11 cellular contexts compared by ENCODE assay signal in genomic region chr12:42296503-42297109, GRCh38. TPM values are rescaled to one million over a fixed set of nuclear protein-coding genes. Genes with fewer than 3 reads are reported as not detected.
A peak's percentile ranks its signal among the peaks of the same experiment; 100 is the strongest.
DNase-seq lines count a peak whose midpoint lies in the region; ATAC-seq and TF ChIP-seq lines count a peak whose summit lies in the region.
"Had no signal": no experiment of that assay in that cellular context is flagged by ENCODE, and none has a peak within 500 bp of the region (broad histone marks: within the 10 kb centered on the region; RNA-seq: fewer than 3 reads in every experiment).

No MANE protein-coding gene starts in this region.

- no peak overlapping the region for H3K27ac Mint-ChIP-seq in activated CD8-positive, alpha-beta T cell treated with anti-CD3 and anti-CD28 coated beads for 36 hours

- POLR2A ChIA-PET in activated CD8-positive, alpha-beta T cell treated with anti-CD3 and anti-CD28 coated beads for 36 hours (lab: Charles Lee): interaction anchor here (0.6 kb wide), 1 partner anchor 81 kb away, joined by 3 read pairs; no protein-coding TSS in a partner anchor

- H2AFZ ChIP-seq in mesenchymal stem cell (ENCODE audit: low read depth, low read length): no peak overlapping the region

- peaks cover 17% of the 10 kb centered on the region for H3K4me1 Mint-ChIP-seq in activated CD8-positive, alpha-beta T cell treated with anti-CD3 and anti-CD28 coated beads for 36 hours (ENCODE audit: low read depth)

- no peak overlapping the region for H2BK15ac ChIP-seq in mesenchymal stem cell (ENCODE audit: low read depth, poor library complexity, severe bottlenecking)

- peak; percentile 71 for TF ChIP-seq CTCF in activated CD8-positive, alpha-beta T cell treated with anti-CD3 and anti-CD28 coated beads for 36 hours (IDR thresholded peaks at IDR 0.05)

- no peak overlapping the region for H3K4me2 ChIP-seq in mesenchymal stem cell (ENCODE audit: low read length, poor library complexity, severe bottlenecking)

- H3K4ac ChIP-seq in mesenchymal stem cell (ENCODE audit: low read depth in 1 of 2, low read length in 2 of 2): no peak overlapping the region

- no peaks in the 10 kb centered on the region for H3K27me3 ChIP-seq in mesenchymal stem cell (ENCODE audit: control insufficient read depth in 1 of 2, insufficient read depth in 1 of 2, low read length in 2 of 2)

- H2BK12ac ChIP-seq in mesenchymal stem cell (ENCODE audit: low read length in 2 of 2): no peak overlapping the region

- no peak overlapping the region for H3K4me3 Mint-ChIP-seq in activated CD8-positive, alpha-beta T cell treated with anti-CD3 and anti-CD28 coated beads for 36 hours

- no peak overlapping the region for H3K27ac ChIP-seq in mesenchymal stem cell (ENCODE audit: low read length, poor library complexity, severe bottlenecking)

- intact Hi-C loops in activated CD8-positive, alpha-beta T cell treated with anti-CD3 and anti-CD28 coated beads for 36 hours (cut with micrococcal nuclease): no loop called here

- H3K36me3 ChIP-seq in mesenchymal stem cell (ENCODE audit: control insufficient read depth in 1 of 2, insufficient read depth in 2 of 2, low read depth in 1 of 2, low read length in 2 of 2): no peaks in the 10 kb centered on the region

- H3K79me1 ChIP-seq in mesenchymal stem cell (replicated peaks; ENCODE audit: low read length, poor library complexity, severe bottlenecking): no peaks in the 10 kb centered on the region

- H3K18ac ChIP-seq in mesenchymal stem cell (ENCODE audit: low read depth in 1 of 2, low read length in 2 of 2): no peak overlapping the region

- H3K27me3 Mint-ChIP-seq in activated CD8-positive, alpha-beta T cell treated with anti-CD3 and anti-CD28 coated beads for 36 hours: no peaks in the 10 kb centered on the region

- no peak overlapping the region for H3K4me3 ChIP-seq in Jurkat, Clone E6-1 (ENCODE audit: low read length)
- H3K4me3 ChIP-seq in mesenchymal stem cell (ENCODE audit: insufficient read depth in 1 of 2, low read depth in 1 of 2, low read length in 2 of 2): no peak overlapping the region

- ATAC-seq in activated CD8-positive, alpha-beta T cell treated with anti-CD3 and anti-CD28 coated beads for 36 hours: no peak
- no peak for ATAC-seq in GM21447 (IDR thresholded peaks at IDR 0.05; ENCODE audit: unreplicated experiment)
- no peak for ATAC-seq in HG02763 (IDR thresholded peaks at IDR 0.05; ENCODE audit: unreplicated experiment)
- ATAC-seq: left lobe of liver had no signal

- CTCF ChIA-PET in activated CD8-positive, alpha-beta T cell treated with anti-CD3 and anti-CD28 coated beads for 36 hours (lab: Charles Lee): interaction anchor here (0.5 to 1.7 kb wide), 10 partner anchors 11 to 170 kb away, joined by 3 to 7 read pairs (median 4); no protein-coding TSS in a partner anchor

- H3K14ac ChIP-seq in mesenchymal stem cell (ENCODE audit: low read length in 2 of 2): no peak overlapping the region

- DNase-seq in DMS 273 (lab: John Stamatoyannopoulos, UW; ENCODE audit: unreplicated experiment): peak; percentile 41
- no peak for DNase-seq in DMS 273 treated with DMSO at 0.1 percent for 48 hours (lab: John Stamatoyannopoulos, UW)
- DNase-seq in Jurkat, Clone E6-1 (ENCODE audit: low read depth, low spot score): peak; percentile 39
- DNase-seq in activated CD8-positive, alpha-beta T cell treated with anti-CD3 and anti-CD28 coated beads for 36 hours: peak; percentile 24
- DNase-seq in mesenchymal stem cell: peak; percentile 4
- DNase-seq in G401 (ENCODE audit: low spot score): no peak
- DNase-seq: 8988T, activated gamma-delta T cell treated with Interleukin-2 at 50 U/mL for 16 hours had no signal

- H3K23ac ChIP-seq in mesenchymal stem cell (ENCODE audit: low read length in 2 of 2): no peak overlapping the region

- no peaks in the 10 kb centered on the region for H3K9me3 Mint-ChIP-seq in activated CD8-positive, alpha-beta T cell treated with anti-CD3 and anti-CD28 coated beads for 36 hours

- no peaks in the 10 kb centered on the region for H3K36me3 Mint-ChIP-seq in activated CD8-positive, alpha-beta T cell treated with anti-CD3 and anti-CD28 coated beads for 36 hours (ENCODE audit: low read depth)

- no peak overlapping the region for H3K9ac ChIP-seq in mesenchymal stem cell (ENCODE audit: low read length)

- in situ Hi-C loops in G401 (cut with HindIII; ENCODE audit: low sequenced_read_pairs): no loop called here

- H3K9me3 ChIP-seq in mesenchymal stem cell (ENCODE audit: control insufficient read depth, low read length): no peaks in the 10 kb centered on the region

- no peak overlapping the region for H4K8ac ChIP-seq in mesenchymal stem cell (ENCODE audit: low read length)

- no peak overlapping the region for H2AK5ac ChIP-seq in mesenchymal stem cell (ENCODE audit: low read length, severe bottlenecking)

- no peak overlapping the region for H2BK5ac ChIP-seq in mesenchymal stem cell (ENCODE audit: low read depth, low read length, poor library complexity, severe bottlenecking)

- H4K91ac ChIP-seq in mesenchymal stem cell (ENCODE audit: low read length): no peak overlapping the region

- WGBS in mesenchymal stem cell: 59% methylated on average over 2 of the region's 5 CpGs

- no peaks in the 10 kb centered on the region for H3K4me1 ChIP-seq in mesenchymal stem cell (ENCODE audit: control insufficient read depth, insufficient read depth, low read depth, low read length)

- H2BK120ac ChIP-seq in mesenchymal stem cell (ENCODE audit: low read depth, low read length): no peak overlapping the region

RNA-seq across cellular contexts. Expression of gene ZCRB1, which starts 29.3 kb away (rescaled TPM):
- polyA plus RNA-seq in Jurkat, Clone E6-1 (2012; ENCODE audit: insufficient read depth, insufficient read length): 172 TPM
- total RNA-seq in activated CD8-positive, alpha-beta T cell treated with anti-CD3 and anti-CD28 coated beads for 36 hours: 10 to 100 TPM; 77.0 to 81.3 TPM
- polyA plus RNA-seq in mesenchymal stem cell (2013, experiment 1 of 2): 120 TPM
- 121 TPM for polyA plus RNA-seq in mesenchymal stem cell (2013, experiment 2 of 2)
- total RNA-seq in G401 (2014; rRNA removed; shearing (Covaris generic)): 52.4 and 98.1 TPM in 2 replicates

RNA-seq across cellular contexts. Expression of gene PPHLN1, which starts 29.4 kb away (rescaled TPM):
- 94.4 TPM for polyA plus RNA-seq in Jurkat, Clone E6-1 (2012; ENCODE audit: insufficient read depth, insufficient read length)
- total RNA-seq in activated CD8-positive, alpha-beta T cell treated with anti-CD3 and anti-CD28 coated beads for 36 hours: 10 to 100 TPM; 73.2 to 76.1 TPM
- 69.3 TPM for polyA plus RNA-seq in mesenchymal stem cell (2013, experiment 1 of 2)
- 69.4 TPM for polyA plus RNA-seq in mesenchymal stem cell (2013, experiment 2 of 2)
- total RNA-seq in G401 (2014; rRNA removed; shearing (Covaris generic)): 24.9 and 34.1 TPM in 2 replicates

RNA-seq across cellular contexts. Expression of gene YAF2, which starts 58.6 kb away (rescaled TPM):
- 21.2 TPM for polyA plus RNA-seq in Jurkat, Clone E6-1 (2012; ENCODE audit: insufficient read depth, insufficient read length)
- 10 to 100 TPM; 39.4 to 40.8 TPM for total RNA-seq in activated CD8-positive, alpha-beta T cell treated with anti-CD3 and anti-CD28 coated beads for 36 hours
- 22.0 TPM for polyA plus RNA-seq in mesenchymal stem cell (2013, experiment 1 of 2)
- 22.2 TPM for polyA plus RNA-seq in mesenchymal stem cell (2013, experiment 2 of 2)
- 12.4 and 18.6 TPM in 2 replicates for total RNA-seq in G401 (2014; rRNA removed; shearing (Covaris generic))

Comparison
In these comparisons a context has a peak if more than half of its experiments do, and no peak if none do; other contexts are left out.
1. DNase-seq: peak in DMS 273 (single experiment), Jurkat, Clone E6-1 (single experiment), activated CD8-positive, alpha-beta T cell treated with anti-CD3 and anti-CD28 coated beads for 36 hours (single experiment) and mesenchymal stem cell (single experiment); none in DMS 273 treated with DMSO at 0.1 percent for 48 hours (single experiment) and G401 (single experiment).